In the genomic region with DNA sequence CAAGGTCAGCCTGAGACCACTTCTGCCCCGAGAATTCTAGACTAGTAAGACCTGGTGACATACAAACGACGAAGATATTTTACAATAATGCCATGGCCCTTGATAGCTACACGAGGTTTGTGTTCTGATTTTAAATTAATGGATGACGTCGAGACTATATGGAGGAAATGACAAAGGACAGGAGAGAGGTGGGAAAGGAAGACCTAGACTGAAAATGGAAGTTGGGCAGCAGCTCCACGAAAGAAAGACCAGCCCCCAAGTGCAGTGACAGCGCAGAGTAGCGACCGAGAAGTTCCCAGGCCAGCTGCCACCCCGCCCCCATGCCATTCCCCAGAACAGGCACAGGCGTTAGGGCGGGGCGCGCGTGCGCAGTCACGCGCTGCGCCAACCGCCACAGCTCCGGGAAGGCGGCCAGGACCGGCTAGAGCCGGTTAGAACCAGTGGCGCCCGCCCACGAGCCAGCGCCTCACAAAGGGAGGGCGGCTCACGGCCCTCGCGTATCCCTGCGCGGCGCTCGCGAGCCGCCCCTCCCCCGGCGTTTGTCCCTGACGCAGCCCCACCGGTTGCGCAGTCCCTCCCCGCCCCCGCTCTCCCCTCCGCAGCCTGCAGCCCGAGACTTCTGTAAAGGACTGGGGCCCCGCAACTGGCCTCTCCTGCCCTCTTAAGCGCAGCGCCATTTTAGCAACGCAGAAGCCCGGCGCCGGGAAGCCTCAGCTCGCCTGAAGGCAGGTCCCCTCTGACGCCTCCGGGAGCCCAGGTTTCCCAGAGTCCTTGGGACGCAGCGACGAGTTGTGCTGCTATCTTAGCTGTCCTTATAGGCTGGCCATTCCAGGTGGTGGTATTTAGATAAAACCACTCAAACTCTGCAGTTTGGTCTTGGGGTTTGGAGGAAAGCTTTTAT, we compare ENCODE assay signal across 8 cellular contexts. TPM values are rescaled to one million over a fixed set of nuclear protein-coding genes. Genes with fewer than 3 reads are reported as not detected.
DNase-seq lines count a peak whose midpoint lies in the region; ATAC-seq and TF ChIP-seq lines count a peak whose summit lies in the region.

No MANE protein-coding gene starts in this region.

- H3K23ac ChIP-seq in IMR-90 (ENCODE audit: low read depth, low read length), result peak overlapping the region; percentile 100

- H2AK5ac ChIP-seq in IMR-90 (ENCODE audit: low read depth, low read length), result peak overlapping the region; percentile 98

- H2AK9ac ChIP-seq in IMR-90 (replicated peaks; ENCODE audit: low read depth, low read length, poor library complexity), result peak overlapping the region; percentile 100

- H3K27me3 ChIP-seq in IMR-90 (ENCODE audit: control insufficient read depth, insufficient read depth, low read length), result no peaks in the 10 kb centered on the region
- no peaks in the 10 kb centered on the region for H3K27me3 ChIP-seq in OCI-LY3 (ENCODE audit: low read depth, low read length)
- no peaks in the 10 kb centered on the region for H3K27me3 ChIP-seq in mucosa of rectum (ENCODE audit: control insufficient read depth in 2 of 2, insufficient read depth in 2 of 2, low read length in 2 of 2)

- peak overlapping the region; percentile 96 for H2BK5ac ChIP-seq in IMR-90 (ENCODE audit: low read depth, low read length, poor library complexity, severe bottlenecking)

- peak overlapping the region; percentile 92 to 96 for H4K8ac ChIP-seq in IMR-90 (ENCODE audit: low read depth in 2 of 2, low read length in 2 of 2)

- peak overlapping the region; percentile 100 for H4K91ac ChIP-seq in IMR-90 (ENCODE audit: insufficient read depth, low read depth, low read length)

- H4K20me1 ChIP-seq in IMR-90 (ENCODE audit: insufficient read depth, low read length) (peaks cover 29% of the 10 kb centered on the region), OCI-LY3 (ENCODE audit: insufficient read depth, low read length) (peaks cover 31% of the 10 kb centered on the region)

- CTCF ChIA-PET in IMR-90 (lab: Yijun Ruan, JAX), result interaction anchor here (2.1 to 2.6 kb wide), 2 partner anchors 18 to 26 kb away, joined by 8 to 12 read pairs; no protein-coding TSS in a partner anchor

- TF ChIP-seq RAD21 in IMR-90 (IDR thresholded peaks at IDR 0.05; ENCODE audit: low read length), result no peak

- H3K14ac ChIP-seq in IMR-90 (replicated peaks; ENCODE audit: low read depth, low read length), result peak overlapping the region; percentile 100

- POLR2A ChIA-PET in IMR-90 (lab: Charles Lee; ENCODE audit: unreplicated experiment), result interaction anchor here (0.6 to 14.2 kb wide), 10 partner anchors 8 to 79 kb away, joined by 3 to 494 read pairs (median 60); partner anchors contain the start of gene NEAT1

- no peak for TF ChIP-seq POLR2A in IMR-90 (IDR thresholded peaks at IDR 0.05; ENCODE audit: low read depth, low read length)

- peak overlapping the region; percentile 99 for H3K18ac ChIP-seq in IMR-90 (ENCODE audit: low read depth, low read length)

- no TSS peak for BruUV-seq in IMR-90 (replicated peaks; lab: Mats Ljungman, UMichigan)

- peaks cover 70% of the 10 kb centered on the region for H3K79me2 ChIP-seq in OCI-LY3 (ENCODE audit: low read length)

- peak overlapping the region; percentile 97 for H3K4me2 ChIP-seq in IMR-90 (ENCODE audit: low read depth, low read length)
- H3K4me2 ChIP-seq in OCI-LY3 (ENCODE audit: low read length), result peak overlapping the region; percentile 95

- H3K4me1 ChIP-seq in IMR-90 (ENCODE audit: control insufficient read depth, insufficient read depth, low read length), result peaks cover 13% of the 10 kb centered on the region
- peaks cover 55% of the 10 kb centered on the region for H3K4me1 ChIP-seq in OCI-LY3 (ENCODE audit: low read length)
- H3K4me1 ChIP-seq in mucosa of rectum (ENCODE audit: control insufficient read depth in 2 of 2, insufficient read depth in 2 of 2, low read length in 2 of 2), result peaks cover 31 to 39% of the 10 kb centered on the region in 2 donors

- WGBS in IMR-90 (ENCODE audit: extremely low coverage in 2 of 2, insufficient read length in 1 of 2), 2 experiments, result 1% methylated on average over 46 of the region's 61 CpGs; no CpG with 5 or more reads in 1 of the 2 experiments

- peak overlapping the region; percentile 100 for H3K4ac ChIP-seq in IMR-90 (ENCODE audit: low read depth, low read length)

- H3K9me1 ChIP-seq in IMR-90 (ENCODE audit: insufficient read depth, low read length), result no peaks in the 10 kb centered on the region

- peaks cover 11% of the 10 kb centered on the region for H3K36me3 ChIP-seq in IMR-90 (ENCODE audit: control insufficient read depth, insufficient read depth, low read length)
- H3K36me3 ChIP-seq in OCI-LY3 (replicated peaks; ENCODE audit: low read depth, low read length), result peaks cover 34% of the 10 kb centered on the region
- H3K36me3 ChIP-seq in mucosa of rectum (ENCODE audit: control insufficient read depth in 2 of 2, insufficient read depth in 2 of 2, low read length in 2 of 2), result peaks cover 18 to 23% of the 10 kb centered on the region in 2 donors

- intact Hi-C loops in IMR-90 (cut with micrococcal nuclease), result loop anchor here (2.0 kb wide), 2 partner anchors 49 to 77 kb away; no protein-coding TSS in a partner anchor

- H3K27ac ChIP-seq in IMR-90 (ENCODE audit: insufficient read depth, low read length) (peak overlapping the region; percentile 99), OCI-LY3 (ENCODE audit: low read length) (peak overlapping the region; percentile 91), epithelial cell of prostate (peak overlapping the region; percentile 100), mucosa of rectum (ENCODE audit: low read depth in 2 of 2, low read length in 2 of 2) (peak overlapping the region; percentile 100)

- TF ChIP-seq CTCF in IMR-90 (conservative IDR thresholded peaks at IDR 0.05; ENCODE audit: low read depth, low read length), result no peak
- no peak for TF ChIP-seq CTCF in OCI-LY3 (IDR thresholded peaks at IDR 0.05; ENCODE audit: low read depth, low read length)

- H2BK20ac ChIP-seq in IMR-90 (ENCODE audit: low read depth, low read length), result peak overlapping the region; percentile 92

- DNase-seq in DMS 273 treated with DMSO at 0.1 percent for 48 hours (lab: John Stamatoyannopoulos, UW) (peak; percentile 94), IMR-90 (peak; percentile 97), activated T-cell treated with anti-CD3 and anti-CD28 coated beads for 1 hour (ENCODE audit: low read depth) (peak; percentile 95), epithelial cell of prostate (ENCODE audit: low read depth, low spot score) (peak; percentile 89)
- peak; percentile 91 to 97 for DNase-seq in stimulated activated CD8-positive, alpha-beta memory T cell treated with anti-CD3 and anti-CD28 coated beads, Interleukin-4, amount 100 ng/mL, for 4 hours (ENCODE audit: low read depth in 2 of 2, low spot score in 1 of 2)

- in situ Hi-C loops in IMR-90 (cut with MboI; ENCODE audit: low sequenced_read_pairs), result no loop called here

- H3K4me3 ChIP-seq in IMR-90 (ENCODE audit: insufficient read depth, low read depth, low read length) (peak overlapping the region; percentile 72), OCI-LY3 (ENCODE audit: low read length) (peak overlapping the region; percentile 83), mucosa of rectum (ENCODE audit: low read length in 2 of 2) (peak overlapping the region; percentile 97 to 100)

- H2AFZ ChIP-seq in IMR-90 (replicated peaks; ENCODE audit: low read length, poor library complexity) (peak overlapping the region; percentile 78), OCI-LY3 (ENCODE audit: low read depth, low read length) (no peak overlapping the region)

- H3K9me3 ChIP-seq in IMR-90 (ENCODE audit: control insufficient read depth, insufficient read depth, low read length) (no peaks in the 10 kb centered on the region), OCI-LY3 (ENCODE audit: insufficient read depth, low read length) (no peaks in the 10 kb centered on the region), mucosa of rectum (ENCODE audit: control insufficient read depth in 2 of 2, low read length in 2 of 2) (peaks cover 0 to 2% of the 10 kb centered on the region in 2 donors)

- peaks cover 0 to 21% of the 10 kb centered on the region in 2 experiments; a peak in 3 of 4 replicates for H3K79me1 ChIP-seq in IMR-90 (ENCODE audit: low read depth in 1 of 2, low read length in 2 of 2)

- ATAC-seq in GM21529 (IDR thresholded peaks at IDR 0.05; ENCODE audit: unreplicated experiment) (peak; percentile 55), IMR-90 (ENCODE audit: low read depth) (peak; percentile 70)

- peak overlapping the region; percentile 100 for H4K5ac ChIP-seq in IMR-90 (ENCODE audit: low read depth, low read length)

- H3K9ac ChIP-seq in IMR-90 (ENCODE audit: low read depth, low read length) (peak overlapping the region; percentile 99), OCI-LY3 (ENCODE audit: low read length) (peak overlapping the region; percentile 99), mucosa of rectum (ENCODE audit: low read depth in 1 of 2, low read length in 2 of 2) (peak overlapping the region; percentile 98 to 100)

- peak overlapping the region; percentile 90 for H2BK15ac ChIP-seq in IMR-90 (ENCODE audit: low read depth, low read length)

- H3K56ac ChIP-seq in IMR-90 (ENCODE audit: extremely low read depth, insufficient read depth, low read length), result peak overlapping the region; percentile 100

- dilution Hi-C loops in IMR-90 (cut with HindIII; ENCODE audit: low sequenced_read_pairs, unreplicated experiment), result no loop called here

- peak overlapping the region; percentile 96 for H2BK120ac ChIP-seq in IMR-90 (ENCODE audit: low read depth, low read length)

TF ChIP-seq in IMR-90, 13 proteins besides CTCF, POLR2A, EP300 and RAD21 (continues in another document):
- no peak; the same call in 1 of the 2 replicates for TF ChIP-seq CHD1 (IDR thresholded peaks at IDR 0.05; ENCODE audit: low read depth, low read length)
- TF ChIP-seq NFE2L2 (IDR thresholded peaks at IDR 0.05; ENCODE audit: low read depth, low read length), result peak; percentile 62; the same call in 1 of the 2 replicates
- TF ChIP-seq CEBPB (IDR thresholded peaks at IDR 0.05; ENCODE audit: low read depth, low read length), result no peak
- peak; percentile 88 for TF ChIP-seq BHLHE40 (IDR thresholded peaks at IDR 0.05; ENCODE audit: low read depth, low read length)
- peak; percentile 61 for TF ChIP-seq USF2 (IDR thresholded peaks at IDR 0.05; ENCODE audit: low read depth, low read length)

RNA-seq across cellular contexts. Expression of gene MALAT1, which starts 1.5 kb away (rescaled TPM):
- total RNA-seq in IMR-90 (2012; rRNA removed), result 3,569 and 5,244 TPM in 2 replicates
- 430 and 636 TPM in 2 replicates for polyA plus RNA-seq in IMR-90 (2012; rRNA removed)
- 4.7 and 16.7 TPM in 2 replicates for polyA plus RNA-seq in IMR-90 (2012; cell fraction: cytosol; rRNA removed)
- 481 and 5,232 TPM in 2 replicates for polyA plus RNA-seq in IMR-90 (2012; cell fraction: nucleus; rRNA removed; ENCODE audit: low replicate concordance)

RNA-seq across cellular contexts. Expression of gene SCYL1, which starts 27.5 kb away (rescaled TPM):
- total RNA-seq in IMR-90 (2012; rRNA removed), result 95.8 and 96.4 TPM in 2 replicates
- polyA plus RNA-seq in IMR-90 (2012; rRNA removed), result 150 and 172 TPM in 2 replicates
- polyA plus RNA-seq in IMR-90 (2012; cell fraction: cytosol; rRNA removed), result 166 and 172 TPM in 2 replicates
- 173 and 359 TPM in 2 replicates for polyA plus RNA-seq in IMR-90 (2012; cell fraction: nucleus; rRNA removed; ENCODE audit: low replicate concordance)

Comparison
In these comparisons a context has a peak if more than half of its experiments do, and no peak if none do; other contexts are left out.
1. Peak in every context shown above with its lines: DNase-seq, ATAC-seq, H3K4me3 ChIP-seq and H3K27ac ChIP-seq.